Comparison of ENCODE assay signal across 25 cellular contexts in the genomic region with DNA sequence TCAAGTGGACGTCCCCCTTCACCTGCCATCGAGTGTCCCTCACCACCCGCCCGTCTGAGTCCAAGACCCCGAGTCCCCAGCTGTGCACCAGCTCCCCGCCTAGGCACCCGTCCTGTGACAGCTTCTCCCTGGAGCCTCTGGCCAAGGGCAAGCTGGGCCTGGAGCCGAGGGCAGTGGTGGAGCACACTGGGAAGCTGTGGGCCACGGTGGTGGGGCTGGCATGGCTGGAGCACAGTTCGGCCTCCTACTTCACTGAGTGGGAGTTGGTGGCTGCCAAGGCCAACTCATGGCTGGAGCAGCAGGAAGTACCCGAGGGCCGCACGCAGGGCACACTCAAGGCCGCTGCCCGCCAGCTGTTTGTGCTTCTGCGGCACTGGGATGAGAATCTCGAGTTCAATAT.
"Had no signal": no experiment of that assay in that cellular context is flagged by ENCODE, and none has a peak within 500 bp of the region (broad histone marks: within the 10 kb centered on the region; RNA-seq: fewer than 3 reads in every experiment).

No MANE protein-coding gene starts in this region.

- H3K27me3 ChIP-seq: SJSA1 had no signal

- ATAC-seq: activated CD4-positive, alpha-beta T cell treated with anti-CD3 and anti-CD28 coated beads for 36 hours; activated CD4-positive, CD25-positive, alpha-beta regulatory T cell treated with anti-CD3 and anti-CD28 coated beads, Interleukin-2, amount 50 U/mL, for 24 hours; activated CD8-positive, alpha-beta T cell treated with anti-CD3 and anti-CD28 coated beads, Interleukin-2, amount 10 ng/mL, durations not matched to agents 7 days and 5 days; activated naive CD8-positive, alpha-beta T cell treated with anti-CD3 and anti-CD28 coated beads, Interleukin-2, amount 50 U/mL, for 24 hours; WTC11 had no signal

- H3K4me3 ChIP-seq: SJSA1 had no signal

- H3K36me3 ChIP-seq: brain microvascular endothelial cell, SJSA1 had no signal

- DNase-seq: activated CD4-positive, alpha-beta T cell treated with anti-CD3 and anti-CD28 coated beads for 36 hours; activated CD4-positive, alpha-beta T cell treated with anti-CD3 and anti-CD28 coated beads, Interleukin-2, amount 10 ng/mL, durations not matched to agents 7 days and 5 days; activated CD4-positive, alpha-beta T cell treated with anti-CD3 and anti-CD28 coated beads, Interleukin-2, amount 50 U/mL, for 48 hours; activated CD8-positive, alpha-beta T cell treated with anti-CD3 and anti-CD28 coated beads, Interleukin-2, amount 10 ng/mL, durations not matched to agents 7 days and 5 days; activated naive CD4-positive, alpha-beta T cell treated with anti-CD3 and anti-CD28 coated beads, Interleukin-2, amount 10 ng/mL, durations not matched to agents 7 days and 5 days; activated naive CD8-positive, alpha-beta T cell treated with anti-CD3 and anti-CD28 coated beads, Interleukin-2, amount 50 U/mL, for 24 hours; activated T-cell treated with anti-CD3 and anti-CD28 coated beads, Interleukin-2, amount 50 U/mL, for 24 hours; amniotic stem cell; aorta; brain microvascular endothelial cell; central memory CD4-positive, alpha-beta T cell; Kasumi-1; KG1; MM.1S; MV-4-11; NCI-H1092; NCI-H1436 treated with DMSO at 0.1 percent for 48 hours; NCI-H2029; NCI-H345; NCI-H524 treated with DMSO at 0.1 percent for 48 hours; SHP77; SK-N-SH had no signal

- H3K9me3 ChIP-seq: SJSA1, SK-N-SH had no signal

- H3K27ac ChIP-seq: brain microvascular endothelial cell, SJSA1 had no signal
